27 cellular contexts compared by ENCODE assay signal in genomic region chr4:70880739-70881138, GRCh38.
"Had no signal": no experiment of that assay in that cellular context is flagged by ENCODE, and none has a peak within 500 bp of the region (broad histone marks: within the 10 kb centered on the region; RNA-seq: fewer than 3 reads in every experiment).

No MANE protein-coding gene starts in this region.

- FAIRE-seq: endometrium, keratinocyte had no signal

- DNase-seq: dermis blood vessel endothelial cell; dorsolateral prefrontal cortex; effector CD4-positive, alpha-beta T cell; effector memory CD8-positive, alpha-beta T cell; endodermal cell; erythroblast; esophagus squamous epithelium; foreskin fibroblast; foreskin melanocyte; gastrocnemius medialis; glutamatergic neuron; head of caudate nucleus; heart right ventricle; hippocampal formation; immature natural killer cell; left cardiac atrium; left lung; left ventricle myocardium superior; lower lobe of right lung; mesenchymal stem cell; mucosa of descending colon; naive B cell had no signal

- ATAC-seq: effector memory CD8-positive, alpha-beta T cell; esophagus mucosa; gastrocnemius medialis; heart right ventricle; left cardiac atrium; left lung; left ventricle myocardium superior; lower lobe of right lung; mucosa of descending colon had no signal

- H3K27ac ChIP-seq: coronary artery, dorsolateral prefrontal cortex, epithelial cell of prostate, esophagus squamous epithelium, gastrocnemius medialis, heart right ventricle, left lung, lower lobe of right lung had no signal

- H3K27me3 ChIP-seq: dorsolateral prefrontal cortex, esophagus squamous epithelium, gastrocnemius medialis, heart right ventricle, left lung had no signal

- H3K4me1 ChIP-seq: esophagus squamous epithelium, gastrocnemius medialis, heart right ventricle, left lung, lower lobe of right lung had no signal

- H3K36me3 ChIP-seq: esophagus squamous epithelium, gastrocnemius medialis, heart right ventricle, left lung, lower lobe of right lung had no signal

- H3K4me3 ChIP-seq: coronary artery, dorsolateral prefrontal cortex, esophagus squamous epithelium, gastrocnemius medialis, heart right ventricle, left lung, lower lobe of right lung, mucosa of descending colon had no signal

- H3K9me3 ChIP-seq: esophagus squamous epithelium, gastrocnemius medialis, left lung, lower lobe of right lung, mucosa of descending colon had no signal
